In genomic region chr10:98041352-98042043, GRCh38 we compare ENCODE assay signal across 8 cellular contexts. TPM values are rescaled to one million over a fixed set of nuclear protein-coding genes. Genes with fewer than 3 reads are reported as not detected.
A peak's percentile ranks its signal among the peaks of the same experiment; 100 is the strongest.
DNase-seq lines count a peak whose midpoint lies in the region; ATAC-seq and TF ChIP-seq lines count a peak whose summit lies in the region.

No MANE protein-coding gene starts in this region.

- DNase-seq in DMS153 (lab: John Stamatoyannopoulos, UW): peak; percentile 42
- DNase-seq in HEK293T (ENCODE audit: extremely low spot score): peak; percentile 75
- DNase-seq in OCI-M1 (lab: John Stamatoyannopoulos, UW): peak; percentile 82
- peak; percentile 39 for DNase-seq in activated naive CD8-positive, alpha-beta T cell treated with anti-CD3 and anti-CD28 coated beads, Interleukin-2, amount 10 ng/mL, durations not matched to agents 7 days and 5 days
- peak; percentile 47 to 51 for DNase-seq in heart right ventricle
- DNase-seq in sciatic nerve (ENCODE audit: low spot score): peak; percentile 82
- DNase-seq in GDM1 (lab: John Stamatoyannopoulos, UW): no peak

- peak in 8 of 9 donors; percentile 31 to 74 (median 69) for TF ChIP-seq CTCF in heart right ventricle (IDR thresholded peaks at IDR 0.05)

- H3K4me3 Mint-ChIP-seq in activated naive CD8-positive, alpha-beta T cell treated with anti-CD3 and anti-CD28 coated beads, Interleukin-2, amount 10 ng/mL, durations not matched to agents 7 days and 5 days: no peak overlapping the region

- H3K9me3 ChIP-seq in heart right ventricle: no peaks in the 10 kb centered on the region

- H3K4me1 Mint-ChIP-seq in activated naive CD8-positive, alpha-beta T cell treated with anti-CD3 and anti-CD28 coated beads, Interleukin-2, amount 10 ng/mL, durations not matched to agents 7 days and 5 days: peaks cover 1% of the 10 kb centered on the region

- POLR2A ChIA-PET in HEK293T (lab: Yijun Ruan, JAX): interaction anchor here (1.2 to 1.9 kb wide), 3 partner anchors 10 to 126 kb away, joined by 4 to 7 read pairs (median 5); partner anchors contain the start of gene CRTAC1
- POLR2A ChIA-PET in activated naive CD8-positive, alpha-beta T cell treated with anti-CD3 and anti-CD28 coated beads, Interleukin-2, amount 10 ng/mL, durations not matched to agents 7 days and 5 days (lab: Charles Lee): interaction anchor here (1.1 kb wide), 1 partner anchor 126 kb away, joined by 5 read pairs; no protein-coding TSS in a partner anchor

- peaks cover 0 to 67% (median 56%) of the 10 kb centered on the region in 7 donors for H3K27me3 ChIP-seq in heart right ventricle

- peaks cover 62% of the 10 kb centered on the region for H3K27me3 Mint-ChIP-seq in activated naive CD8-positive, alpha-beta T cell treated with anti-CD3 and anti-CD28 coated beads, Interleukin-2, amount 10 ng/mL, durations not matched to agents 7 days and 5 days

- intact Hi-C loops in heart right ventricle (cut with DNase I) (loop anchor here in 9 of 10 donors (1.0 to 10.0 kb wide), 11 partner anchors 124 to 287 kb away; no protein-coding TSS in a partner anchor), sciatic nerve (cut with DNase I) (loop anchor here (5.0 kb wide), 1 partner anchor 124 kb away; no protein-coding TSS in a partner anchor)

- no peak overlapping the region for H3K27ac ChIP-seq in heart right ventricle

- no peaks in the 10 kb centered on the region for H3K36me3 ChIP-seq in heart right ventricle

- H3K4me3 ChIP-seq in heart right ventricle: no peak overlapping the region

- 20 to 21% methylated on average over 7 of the region's 7 CpGs for WGBS in heart right ventricle, 2 donors

- H3K27ac Mint-ChIP-seq in activated naive CD8-positive, alpha-beta T cell treated with anti-CD3 and anti-CD28 coated beads, Interleukin-2, amount 10 ng/mL, durations not matched to agents 7 days and 5 days: no peak overlapping the region

- peaks cover 0 to 11% (median 0%) of the 10 kb centered on the region in 9 donors for H3K4me1 ChIP-seq in heart right ventricle

- no peak for ATAC-seq in activated naive CD8-positive, alpha-beta T cell treated with anti-CD3 and anti-CD28 coated beads, Interleukin-2, amount 10 ng/mL, durations not matched to agents 7 days and 5 days (ENCODE audit: low read depth)
- ATAC-seq in heart right ventricle (peak in 6 of 8 donors; percentile 16 to 63 (median 50)), sciatic nerve (peak; percentile 78), HG02571 (IDR thresholded peaks at IDR 0.05; ENCODE audit: unreplicated experiment) (no peak)

- CTCF ChIA-PET in HEK293T (lab: Yijun Ruan, JAX): interaction anchor here (0.6 to 6.1 kb wide), 31 partner anchors 9 to 354 kb away, joined by 3 to 45 read pairs (median 4); partner anchors contain the start of genes AVPI1 and CRTAC1

- no peaks in the 10 kb centered on the region for H3K9me3 Mint-ChIP-seq in activated naive CD8-positive, alpha-beta T cell treated with anti-CD3 and anti-CD28 coated beads, Interleukin-2, amount 10 ng/mL, durations not matched to agents 7 days and 5 days

- no peaks in the 10 kb centered on the region for H3K36me3 Mint-ChIP-seq in activated naive CD8-positive, alpha-beta T cell treated with anti-CD3 and anti-CD28 coated beads, Interleukin-2, amount 10 ng/mL, durations not matched to agents 7 days and 5 days

TF ChIP-seq in HEK293T, 16 proteins besides CTCF, POLR2A, EP300 and RAD21:
- TF ChIP-seq HDGF (IDR thresholded peaks at IDR 0.05; ENCODE audit: borderline replicate concordance) (no peak), NFRKB (IDR thresholded peaks at IDR 0.05) (no peak), FOXA1 (IDR thresholded peaks at IDR 0.05) (no peak), FOXM1 (IDR thresholded peaks at IDR 0.05; ENCODE audit: borderline replicate concordance) (no peak), SUZ12 (IDR thresholded peaks at IDR 0.05) (no peak), LEF1 (IDR thresholded peaks at IDR 0.05; ENCODE audit: borderline replicate concordance) (no peak)

RNA-seq across cellular contexts. Expression of gene CRTAC1, which starts 11.1 kb away (rescaled TPM):
- total RNA-seq in activated naive CD8-positive, alpha-beta T cell treated with anti-CD3 and anti-CD28 coated beads, Interleukin-2, amount 10 ng/mL, durations not matched to agents 7 days and 5 days: not detected
- 10 to 100 TPM in 1 of 10 donors, 1 to 10 TPM in 6, under 1 TPM in 3; 0.61 to 12.4 (median 1.4) TPM for total RNA-seq in heart right ventricle
- polyA plus RNA-seq in heart right ventricle: 1 to 10 TPM in 1 of 2 donors, under 1 TPM in 1; 0.22 to 2.1 TPM
- total RNA-seq in sciatic nerve: 23.0 TPM

Comparison
In these comparisons a context has a peak if more than half of its experiments do, and no peak if none do; other contexts are left out.
1. ATAC-seq: peak in heart right ventricle (6 of 8) and sciatic nerve (single experiment); none in activated naive CD8-positive, alpha-beta T cell treated with anti-CD3 and anti-CD28 coated beads, Interleukin-2, amount 10 ng/mL, durations not matched to agents 7 days and 5 days (single experiment) and HG02571 (single experiment).